In the genomic region with DNA sequence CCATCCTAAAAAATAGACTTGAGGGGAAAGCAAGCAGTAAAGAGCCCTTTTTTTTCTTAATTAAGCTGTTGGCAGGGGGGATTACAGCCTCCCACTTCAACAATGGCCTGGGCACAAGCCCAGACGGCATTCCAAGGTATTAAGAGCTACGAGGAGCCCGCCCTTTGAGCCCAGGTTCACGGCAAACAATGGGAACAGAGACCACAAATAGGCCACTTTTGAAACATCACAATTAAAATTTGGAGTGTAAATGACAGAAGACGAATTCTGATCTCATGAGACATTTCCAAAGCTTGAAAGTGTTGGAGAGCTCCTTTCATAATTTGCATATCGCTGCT, we compare ENCODE assay signal across 12 cellular contexts. TPM values are rescaled to one million over a fixed set of nuclear protein-coding genes. Genes with fewer than 3 reads are reported as not detected.
DNase-seq lines count a peak whose midpoint lies in the region; ATAC-seq and TF ChIP-seq lines count a peak whose summit lies in the region.
"Had no signal": no experiment of that assay in that cellular context is flagged by ENCODE, and none has a peak within 500 bp of the region (broad histone marks: within the 10 kb centered on the region; RNA-seq: fewer than 3 reads in every experiment).

No MANE protein-coding gene starts in this region.

- H3K36me3 ChIP-seq in liver (ENCODE audit: control insufficient read depth in 4 of 4, insufficient read depth in 3 of 4, low read depth in 1 of 4, low read length in 3 of 4) = no peaks in the 10 kb centered on the region
- H3K36me3 ChIP-seq in right lobe of liver = no peaks in the 10 kb centered on the region
- H3K36me3 ChIP-seq in uterus = no peaks in the 10 kb centered on the region
- H3K36me3 ChIP-seq: gastrocnemius medialis, tibial nerve had no signal

- H3K9ac ChIP-seq in liver (ENCODE audit: low read depth in 1 of 2, low read length in 2 of 2) = no peak overlapping the region

- H3K4me1 ChIP-seq in liver (ENCODE audit: control insufficient read depth in 4 of 4, insufficient read depth in 4 of 4, low read length in 3 of 4) (peaks cover 0 to 10% (median 2%) of the 10 kb centered on the region in 4 donors), right lobe of liver (peaks cover 0 to 5% (median 1%) of the 10 kb centered on the region in 4 donors), uterus (peaks cover 0 to 3% of the 10 kb centered on the region in 2 donors)
- H3K4me1 ChIP-seq: Caco-2 had no signal

- H3K27ac ChIP-seq in liver (ENCODE audit: low read depth in 1 of 2, low read length in 2 of 2) (peak overlapping the region; percentile 17 to 47), right lobe of liver (no peak overlapping the region), VCaP (peak overlapping the region; percentile 90), uterus (peak overlapping the region; percentile 8 to 18)

- H3K27me3 ChIP-seq in liver (ENCODE audit: control insufficient read depth in 4 of 4, insufficient read depth in 4 of 4, low read length in 3 of 4) = no peaks in the 10 kb centered on the region
- H3K27me3 ChIP-seq in right lobe of liver = no peaks in the 10 kb centered on the region
- no peaks in the 10 kb centered on the region for H3K27me3 ChIP-seq in uterus
- H3K27me3 ChIP-seq: gastrocnemius medialis, tibial nerve had no signal

- no peak for TF ChIP-seq RAD21 in liver (IDR thresholded peaks at IDR 0.05)

- H3K4me3 ChIP-seq in liver (ENCODE audit: low read depth in 1 of 3, low read length in 3 of 3) (no peak overlapping the region), right lobe of liver (no peak overlapping the region), uterus (no peak overlapping the region)
- H3K4me3 ChIP-seq: gastrocnemius medialis, K562 had no signal

- ATAC-seq in right lobe of liver (no peak), GM19467 (IDR thresholded peaks at IDR 0.05; ENCODE audit: unreplicated experiment) (no peak)
- ATAC-seq: K562 had no signal

- intact Hi-C loops in right lobe of liver (cut with DNase I) = no loop called here
- intact Hi-C loops in uterus (cut with DNase I; ENCODE audit: low total_unique reads) = no loop called here

- TF ChIP-seq CTCF in liver (IDR thresholded peaks at IDR 0.05; ENCODE audit: low read depth, low read length, missing input control) = no peak
- TF ChIP-seq CTCF in right lobe of liver (IDR thresholded peaks at IDR 0.05) = no peak
- TF ChIP-seq CTCF in VCaP (conservative IDR thresholded peaks at IDR 0.05) = no peak
- TF ChIP-seq CTCF in uterus (IDR thresholded peaks at IDR 0.05) = no peak
- TF ChIP-seq CTCF in GM10266 (IDR thresholded peaks at IDR 0.05; ENCODE audit: control insufficient read depth, insufficient read depth, low read depth, missing control alignments) = no peak

- 77% methylated on average over 6 of the region's 6 CpGs for WGBS in liver
- WGBS in right lobe of liver (ENCODE audit: insufficient coverage, low coverage, low lambda C conversion rate, missing lambda C conversion rate) = 65% methylated on average over 4 of the region's 6 CpGs

- DNase-seq in right lobe of liver (no peak), iPS-NIHi11 (ENCODE audit: low spot score) (peak; percentile 32), uterus (no peak), GM10266 (ENCODE audit: extremely low spot score) (no peak), NCI-H187 treated with DMSO at 0.1 percent for 48 hours (lab: John Stamatoyannopoulos, UW) (no peak)
- DNase-seq: Caco-2, gastrocnemius medialis had no signal

- no peaks in the 10 kb centered on the region for H3K9me3 ChIP-seq in liver (ENCODE audit: control insufficient read depth in 4 of 4, low read length in 3 of 4)
- no peaks in the 10 kb centered on the region for H3K9me3 ChIP-seq in right lobe of liver
- no peaks in the 10 kb centered on the region for H3K9me3 ChIP-seq in uterus
- H3K9me3 ChIP-seq: Caco-2, gastrocnemius medialis, tibial nerve had no signal

- no peak for TF ChIP-seq POLR2A in right lobe of liver (IDR thresholded peaks at IDR 0.05)
- no peak for TF ChIP-seq POLR2A in uterus (IDR thresholded peaks at IDR 0.05)

TF ChIP-seq in liver, 16 proteins besides CTCF, POLR2A, EP300 and RAD21:
- TF ChIP-seq FOXA1 (IDR thresholded peaks at IDR 0.05) = no peak
- TF ChIP-seq ATF3 (IDR thresholded peaks at IDR 0.05) = no peak
- TF ChIP-seq HNF4G (IDR thresholded peaks at IDR 0.05) = no peak
- TF ChIP-seq RXRA (IDR thresholded peaks at IDR 0.05) = no peak
- TF ChIP-seq SP1 (IDR thresholded peaks at IDR 0.05) = no peak
- TF ChIP-seq, protein P1, sequence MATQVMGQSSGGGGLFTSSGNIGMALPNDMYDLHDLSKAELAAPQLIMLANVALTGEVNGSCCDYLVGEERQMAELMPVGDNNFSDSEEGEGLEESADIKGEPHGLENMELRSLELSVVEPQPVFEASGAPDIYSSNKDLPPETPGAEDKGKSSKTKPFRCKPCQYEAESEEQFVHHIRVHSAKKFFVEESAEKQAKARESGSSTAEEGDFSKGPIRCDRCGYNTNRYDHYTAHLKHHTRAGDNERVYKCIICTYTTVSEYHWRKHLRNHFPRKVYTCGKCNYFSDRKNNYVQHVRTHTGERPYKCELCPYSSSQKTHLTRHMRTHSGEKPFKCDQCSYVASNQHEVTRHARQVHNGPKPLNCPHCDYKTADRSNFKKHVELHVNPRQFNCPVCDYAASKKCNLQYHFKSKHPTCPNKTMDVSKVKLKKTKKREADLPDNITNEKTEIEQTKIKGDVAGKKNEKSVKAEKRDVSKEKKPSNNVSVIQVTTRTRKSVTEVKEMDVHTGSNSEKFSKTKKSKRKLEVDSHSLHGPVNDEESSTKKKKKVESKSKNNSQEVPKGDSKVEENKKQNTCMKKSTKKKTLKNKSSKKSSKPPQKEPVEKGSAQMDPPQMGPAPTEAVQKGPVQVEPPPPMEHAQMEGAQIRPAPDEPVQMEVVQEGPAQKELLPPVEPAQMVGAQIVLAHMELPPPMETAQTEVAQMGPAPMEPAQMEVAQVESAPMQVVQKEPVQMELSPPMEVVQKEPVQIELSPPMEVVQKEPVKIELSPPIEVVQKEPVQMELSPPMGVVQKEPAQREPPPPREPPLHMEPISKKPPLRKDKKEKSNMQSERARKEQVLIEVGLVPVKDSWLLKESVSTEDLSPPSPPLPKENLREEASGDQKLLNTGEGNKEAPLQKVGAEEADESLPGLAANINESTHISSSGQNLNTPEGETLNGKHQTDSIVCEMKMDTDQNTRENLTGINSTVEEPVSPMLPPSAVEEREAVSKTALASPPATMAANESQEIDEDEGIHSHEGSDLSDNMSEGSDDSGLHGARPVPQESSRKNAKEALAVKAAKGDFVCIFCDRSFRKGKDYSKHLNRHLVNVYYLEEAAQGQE (IDR thresholded peaks at IDR 0.05) = no peak
- TF ChIP-seq, protein P2, sequence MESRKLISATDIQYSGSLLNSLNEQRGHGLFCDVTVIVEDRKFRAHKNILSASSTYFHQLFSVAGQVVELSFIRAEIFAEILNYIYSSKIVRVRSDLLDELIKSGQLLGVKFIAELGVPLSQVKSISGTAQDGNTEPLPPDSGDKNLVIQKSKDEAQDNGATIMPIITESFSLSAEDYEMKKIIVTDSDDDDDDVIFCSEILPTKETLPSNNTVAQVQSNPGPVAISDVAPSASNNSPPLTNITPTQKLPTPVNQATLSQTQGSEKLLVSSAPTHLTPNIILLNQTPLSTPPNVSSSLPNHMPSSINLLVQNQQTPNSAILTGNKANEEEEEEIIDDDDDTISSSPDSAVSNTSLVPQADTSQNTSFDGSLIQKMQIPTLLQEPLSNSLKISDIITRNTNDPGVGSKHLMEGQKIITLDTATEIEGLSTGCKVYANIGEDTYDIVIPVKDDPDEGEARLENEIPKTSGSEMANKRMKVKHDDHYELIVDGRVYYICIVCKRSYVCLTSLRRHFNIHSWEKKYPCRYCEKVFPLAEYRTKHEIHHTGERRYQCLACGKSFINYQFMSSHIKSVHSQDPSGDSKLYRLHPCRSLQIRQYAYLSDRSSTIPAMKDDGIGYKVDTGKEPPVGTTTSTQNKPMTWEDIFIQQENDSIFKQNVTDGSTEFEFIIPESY (IDR thresholded peaks at IDR 0.05) = no peak
- TF ChIP-seq TAF1 (conservative IDR thresholded peaks at IDR 0.05) = no peak
- no peak for TF ChIP-seq EGR1 (IDR thresholded peaks at IDR 0.05; ENCODE audit: low read depth in 2 of 2)
- no peak for TF ChIP-seq HNF4A (conservative IDR thresholded peaks at IDR 0.05)
- TF ChIP-seq YY1 (IDR thresholded peaks at IDR 0.05) = no peak
- no peak for TF ChIP-seq NR2F2 (IDR thresholded peaks at IDR 0.05)
- no peak for TF ChIP-seq FOXA2 (IDR thresholded peaks at IDR 0.05)
- TF ChIP-seq MAX (IDR thresholded peaks at IDR 0.05) = no peak
- TF ChIP-seq JUND (IDR thresholded peaks at IDR 0.05) = no peak
- TF ChIP-seq GABPA (IDR thresholded peaks at IDR 0.05 in 1 of 2, conservative IDR thresholded peaks at IDR 0.05 in 1 of 2) = no peak
TF ChIP-seq in liver: peak in this region for 0.

RNA-seq across cellular contexts. Expression of gene CHSY1, which starts 8.9 kb away (rescaled TPM):
- total RNA-seq in liver = 10 to 100 TPM in 1 of 2 donors, 1 to 10 TPM in 1; 9.5 to 12.3 TPM
- polyA plus RNA-seq in liver = 1 to 10 TPM; 1.4 to 3.7 TPM
- 10 to 100 TPM in 2 of 6 experiments, 1 to 10 TPM in 4; 4.9 to 12.6 (median 7.2) TPM for total RNA-seq in right lobe of liver
- 10 to 100 TPM; 25.6 to 62.8 (median 46.0) TPM for total RNA-seq in uterus

RNA-seq across cellular contexts. Expression of gene SELENOS, which starts 34.3 kb away (rescaled TPM):
- total RNA-seq in liver = 10 to 100 TPM; 25.8 to 66.4 TPM
- polyA plus RNA-seq in liver = 10 to 100 TPM; 65.2 to 71.1 TPM
- total RNA-seq in right lobe of liver = 10 to 100 TPM; 30.4 to 52.5 (median 39.6) TPM
- total RNA-seq in uterus = 10 to 100 TPM; 36.9 to 90.0 (median 56.3) TPM

RNA-seq across cellular contexts. Expression of gene SNRPA1, which starts 52.1 kb away (rescaled TPM):
- 10 to 100 TPM; 12.7 to 15.0 TPM for total RNA-seq in liver
- polyA plus RNA-seq in liver = 10 to 100 TPM; 21.0 to 31.7 TPM
- 10 to 100 TPM; 17.7 to 28.6 (median 24.1) TPM for total RNA-seq in right lobe of liver
- total RNA-seq in uterus = 10 to 100 TPM in 3 of 4 donors, 1 to 10 TPM in 1; 3.2 to 56.4 (median 25.7) TPM

Comparison
In these comparisons a context has a peak if more than half of its experiments do, and no peak if none do; other contexts are left out.
1. H3K27ac ChIP-seq: peak in liver (2 of 2), VCaP (single experiment) and uterus (2 of 2); none in right lobe of liver (0 of 3).